Comparison of ENCODE assay signal across 31 cellular contexts in the genomic region with DNA sequence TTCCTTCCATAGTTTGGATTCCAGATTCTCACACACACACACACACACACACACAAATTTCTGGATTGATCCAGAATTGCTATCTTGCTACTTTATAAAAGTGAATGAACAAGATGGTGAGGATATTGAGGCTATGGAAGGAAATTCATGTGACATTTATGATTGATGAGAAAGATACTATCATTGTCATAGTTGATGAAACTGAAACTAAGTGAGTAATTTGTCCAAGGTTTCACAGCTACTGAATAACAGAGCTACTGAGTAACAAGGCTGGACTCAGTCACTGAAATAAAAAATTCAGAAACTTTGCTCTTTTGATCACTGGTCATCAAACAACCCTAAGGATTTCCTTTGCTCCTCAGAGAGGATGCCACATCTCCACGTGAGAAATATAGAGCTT. TPM values are rescaled to one million over a fixed set of nuclear protein-coding genes. Genes with fewer than 3 reads are reported as not detected.
DNase-seq lines count a peak whose midpoint lies in the region; ATAC-seq and TF ChIP-seq lines count a peak whose summit lies in the region.
"Had no signal": no experiment of that assay in that cellular context is flagged by ENCODE, and none has a peak within 500 bp of the region (broad histone marks: within the 10 kb centered on the region; RNA-seq: fewer than 3 reads in every experiment).

No MANE protein-coding gene starts in this region.

- no peak for TF ChIP-seq EP300 in esophagus muscularis mucosa (IDR thresholded peaks at IDR 0.05)

- H3K27me3 ChIP-seq in KMS-11 (ENCODE audit: insufficient read depth, low read depth), result no peaks in the 10 kb centered on the region
- peaks cover 0 to 4% (median 0%) of the 10 kb centered on the region in 4 donors for H3K27me3 ChIP-seq in esophagus muscularis mucosa
- no peaks in the 10 kb centered on the region for H3K27me3 ChIP-seq in effector memory CD4-positive, alpha-beta T cell (replicated peaks; ENCODE audit: control insufficient read depth, insufficient read depth, low read length, poor library complexity, severe bottlenecking)
- H3K27me3 ChIP-seq: BE2C had no signal

- H3K4me2 ChIP-seq in KMS-11, result peak overlapping the region; percentile 34

- H3K27ac ChIP-seq in KMS-11 (no peak overlapping the region), esophagus muscularis mucosa (replicated peaks in 1 of 4) (no peak overlapping the region)
- H3K27ac ChIP-seq in effector memory CD4-positive, alpha-beta T cell (ENCODE audit: insufficient read depth, low read length, poor library complexity, severe bottlenecking), result no peak overlapping the region
- H3K27ac ChIP-seq: 22Rv1, HL-60, RWPE1 had no signal

- WGBS in esophagus muscularis mucosa, result 0% methylated on average over 1 of the region's 1 CpG

- intact Hi-C loops in esophagus muscularis mucosa (cut with DNase I), result no loop called here

- H3K36me3 ChIP-seq in KMS-11 (ENCODE audit: insufficient read depth) (no peaks in the 10 kb centered on the region), esophagus muscularis mucosa (no peaks in the 10 kb centered on the region)
- H3K36me3 ChIP-seq in effector memory CD4-positive, alpha-beta T cell (ENCODE audit: control insufficient read depth, insufficient read depth, low read length), result no peaks in the 10 kb centered on the region
- H3K36me3 ChIP-seq: BE2C, HAP-1 had no signal

- H4K20me1 ChIP-seq in KMS-11 (ENCODE audit: insufficient read depth), result no peaks in the 10 kb centered on the region

- ATAC-seq in GM19324 (IDR thresholded peaks at IDR 0.05; ENCODE audit: low FRiP score, unreplicated experiment) (peak; percentile 49), HG03280 (IDR thresholded peaks at IDR 0.05; ENCODE audit: unreplicated experiment) (peak; percentile 63)
- ATAC-seq: Panc1 had no signal

- H3K4me3 ChIP-seq in GM12865 (ENCODE audit: low read depth, low read length), result no peak overlapping the region
- H3K4me3 ChIP-seq in KMS-11 (IDR thresholded peaks at IDR 0.05; ENCODE audit: insufficient read depth, low read depth, low read length), result no peak overlapping the region
- H3K4me3 ChIP-seq in esophagus muscularis mucosa, result no peak overlapping the region
- no peak overlapping the region for H3K4me3 ChIP-seq in effector memory CD4-positive, alpha-beta T cell (ENCODE audit: insufficient read depth, low read depth, low read length, poor library complexity, severe bottlenecking)
- H3K4me3 ChIP-seq: HAP-1 had no signal

- TF ChIP-seq POLR2A in esophagus muscularis mucosa (IDR thresholded peaks at IDR 0.05; ENCODE audit: low read depth), result no peak

- H3K79me2 ChIP-seq in KMS-11 (ENCODE audit: insufficient read depth, low read depth), result no peaks in the 10 kb centered on the region

- no peaks in the 10 kb centered on the region for H3K9me3 ChIP-seq in esophagus muscularis mucosa
- no peaks in the 10 kb centered on the region for H3K9me3 ChIP-seq in effector memory CD4-positive, alpha-beta T cell (ENCODE audit: control insufficient read depth, low read length)
- H3K9me3 ChIP-seq: BE2C, HAP-1 had no signal

- H2AFZ ChIP-seq in KMS-11 (ENCODE audit: low read depth), result 0 out of 2 replicates have a peak overlapping the region, but pooled peaks have one; percentile 12

- H3K9ac ChIP-seq in KMS-11, result no peak overlapping the region

- TF ChIP-seq CTCF in GM12865 (IDR thresholded peaks at IDR 0.05; ENCODE audit: insufficient read depth, low read depth, low read length, missing control alignments) (no peak), KMS-11 (conservative IDR thresholded peaks at IDR 0.05; ENCODE audit: low read depth, low read length) (no peak), esophagus muscularis mucosa (IDR thresholded peaks at IDR 0.05) (no peak)

- DNase-seq in GM12865 (ENCODE audit: low read depth) (peak; percentile 2), esophagus muscularis mucosa (ENCODE audit: extremely low spot score) (no peak)
- no peak for DNase-seq in activated CD8-positive, alpha-beta memory T cell treated with anti-CD3 and anti-CD28 coated beads for 24 hours
- no peak for DNase-seq in NK-92 treated with Interleukin-12 subunit alpha and Interleukin-12 subunit beta, amount 100 ng/mL, for 24 hours (lab: John Stamatoyannopoulos, UW)
- no peak for DNase-seq in effector memory CD4-positive, alpha-beta T cell
- DNase-seq: ACHN; BE2C; CD8-positive, alpha-beta memory T cell; DMS 273 treated with DMSO at 0.1 percent for 48 hours; DMS79; EL; GDM1; GOT3; HFFc6; NCI-H1092 treated with DMSO at 0.1 percent for 48 hours; NCI-H1436; NCI-H187; NCI-H2081 treated with DMSO at 0.1 percent for 48 hours; NCI-H524 treated with DMSO at 0.1 percent for 48 hours; NCI-H82; SHP77 had no signal

- H3K4me1 ChIP-seq in KMS-11 (ENCODE audit: low read depth, poor library complexity, severe bottlenecking) (peaks cover 12% of the 10 kb centered on the region), esophagus muscularis mucosa (no peaks in the 10 kb centered on the region)
- no peaks in the 10 kb centered on the region for H3K4me1 ChIP-seq in effector memory CD4-positive, alpha-beta T cell (ENCODE audit: control insufficient read depth, insufficient read depth, low read length, poor library complexity, severe bottlenecking)
- H3K4me1 ChIP-seq: BE2C, HAP-1 had no signal

RNA-seq across cellular contexts. Expression of a gene that starts 16.2 kb away (rescaled TPM):
- not detected for total RNA-seq in esophagus muscularis mucosa
- total RNA-seq: CD8-positive, alpha-beta memory T cell; HFFc6; OCI-LY7; T-helper 1 cell treated with Interleukin-12 subunit alpha and Interleukin-12 subunit beta and Interleukin-4 antibody, amounts not matched to agents 30 ng/mL and 1 ng/mL, for 36 hours had no signal

RNA-seq across cellular contexts. Expression of a gene that starts 27.7 kb away (rescaled TPM):
- not detected for total RNA-seq in esophagus muscularis mucosa
- total RNA-seq: CD8-positive, alpha-beta memory T cell; HFFc6; OCI-LY7; T-helper 1 cell treated with Interleukin-12 subunit alpha and Interleukin-12 subunit beta and Interleukin-4 antibody, amounts not matched to agents 30 ng/mL and 1 ng/mL, for 36 hours had no signal

RNA-seq across cellular contexts. Expression of a gene that starts 28.4 kb away (rescaled TPM):
- total RNA-seq in esophagus muscularis mucosa, result not detected
- total RNA-seq: CD8-positive, alpha-beta memory T cell; HFFc6; OCI-LY7; T-helper 1 cell treated with Interleukin-12 subunit alpha and Interleukin-12 subunit beta and Interleukin-4 antibody, amounts not matched to agents 30 ng/mL and 1 ng/mL, for 36 hours had no signal

RNA-seq across cellular contexts. Expression of a gene that starts 35.3 kb away (rescaled TPM):
- not detected for total RNA-seq in esophagus muscularis mucosa
- total RNA-seq: CD8-positive, alpha-beta memory T cell; HFFc6; OCI-LY7; T-helper 1 cell treated with Interleukin-12 subunit alpha and Interleukin-12 subunit beta and Interleukin-4 antibody, amounts not matched to agents 30 ng/mL and 1 ng/mL, for 36 hours had no signal

RNA-seq across cellular contexts. Expression of a gene that starts 43.5 kb away (rescaled TPM):
- total RNA-seq in esophagus muscularis mucosa, result not detected
- total RNA-seq: CD8-positive, alpha-beta memory T cell; HFFc6; OCI-LY7; T-helper 1 cell treated with Interleukin-12 subunit alpha and Interleukin-12 subunit beta and Interleukin-4 antibody, amounts not matched to agents 30 ng/mL and 1 ng/mL, for 36 hours had no signal
